ENCODE assay signal across 8 cellular contexts in the genomic region with DNA sequence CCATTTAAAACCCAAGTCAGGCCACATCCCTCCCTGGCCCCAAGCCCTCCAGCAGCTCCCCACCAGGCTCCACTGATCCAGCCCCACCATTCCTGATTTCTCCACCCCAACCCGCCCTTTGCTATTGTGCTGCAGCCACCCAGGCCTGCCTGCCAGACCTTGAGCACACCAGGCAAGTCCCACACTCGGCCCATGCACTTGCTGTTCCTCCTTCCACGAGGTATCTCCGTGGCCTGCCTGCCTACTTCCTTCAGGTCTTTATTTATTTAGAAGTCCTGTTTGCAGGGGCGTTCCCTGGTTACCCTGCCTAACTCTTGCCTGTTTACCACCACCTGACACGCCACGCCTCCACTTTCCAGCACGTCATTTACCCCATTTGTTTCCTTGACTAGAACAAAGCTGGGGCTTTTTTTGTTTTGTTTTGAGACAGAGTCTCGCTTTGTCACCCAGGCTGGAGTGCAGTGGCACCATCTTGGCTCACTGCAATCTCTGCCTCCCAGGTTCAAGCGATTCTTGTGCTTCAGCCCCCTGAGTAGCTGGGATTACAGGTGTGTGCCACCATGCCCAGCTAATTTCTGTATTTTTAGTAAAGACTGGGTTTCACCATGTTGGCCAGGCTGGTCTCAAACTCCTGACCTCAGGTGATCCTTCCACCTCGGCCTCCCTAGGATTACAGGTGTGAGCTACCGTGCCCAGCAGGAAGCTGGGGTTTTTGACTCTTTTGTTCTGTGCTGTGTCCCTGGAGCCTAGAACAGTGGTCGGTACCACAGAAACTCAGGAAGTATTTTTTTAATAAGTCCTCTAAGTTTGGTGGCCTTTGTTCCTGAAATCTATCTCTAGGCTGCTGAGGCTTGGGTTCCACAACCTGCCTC. TPM values are rescaled to one million over a fixed set of nuclear protein-coding genes. Genes with fewer than 3 reads are reported as not detected.
A peak's percentile ranks its signal among the peaks of the same experiment; 100 is the strongest.
DNase-seq lines count a peak whose midpoint lies in the region; ATAC-seq and TF ChIP-seq lines count a peak whose summit lies in the region.

No MANE protein-coding gene starts in this region.

- peak overlapping the region; percentile 70 for H3K4me3 ChIP-seq in DOHH2 (ENCODE audit: low read length)
- no peak overlapping the region for H3K4me3 ChIP-seq in esophagus (ENCODE audit: low read depth in 1 of 2, low read length in 2 of 2)

- H3K9me2 ChIP-seq in DOHH2 (replicated peaks; ENCODE audit: control insufficient read depth, low read length), result no peaks in the 10 kb centered on the region

- CTCF ChIA-PET in activated CD8-positive, alpha-beta T cell treated with anti-CD3 and anti-CD28 coated beads, Interleukin-2, amount 10 ng/mL, durations not matched to agents 7 days and 5 days (lab: Charles Lee), result interaction anchor here (0.9 to 3.6 kb wide), 37 partner anchors 9 to 505 kb away, joined by 3 to 77 read pairs (median 6); a partner anchor contains a TSS

- peak overlapping the region; percentile 27 for H3K4me3 Mint-ChIP-seq in activated CD8-positive, alpha-beta T cell treated with anti-CD3 and anti-CD28 coated beads, Interleukin-2, amount 10 ng/mL, durations not matched to agents 7 days and 5 days

- peaks cover 80% of the 10 kb centered on the region for H3F3A ChIP-seq in DOHH2 (ENCODE audit: control insufficient read depth, insufficient read depth)

- peaks cover 53% of the 10 kb centered on the region for H3K4me1 Mint-ChIP-seq in activated CD8-positive, alpha-beta T cell treated with anti-CD3 and anti-CD28 coated beads, Interleukin-2, amount 10 ng/mL, durations not matched to agents 7 days and 5 days (ENCODE audit: low read depth)

- H3K9me3 ChIP-seq in DOHH2 (ENCODE audit: control insufficient read depth, insufficient read depth, low read length) (no peaks in the 10 kb centered on the region), esophagus (ENCODE audit: control insufficient read depth in 2 of 2, insufficient read depth in 1 of 2, low read depth in 1 of 2, low read length in 1 of 2) (no peaks in the 10 kb centered on the region)

- no peaks in the 10 kb centered on the region for H3K27me3 Mint-ChIP-seq in activated CD8-positive, alpha-beta T cell treated with anti-CD3 and anti-CD28 coated beads, Interleukin-2, amount 10 ng/mL, durations not matched to agents 7 days and 5 days (ENCODE audit: low read depth)

- WGBS in esophagus, 2 donors, result 68 to 69% methylated on average over 13 of the region's 13 CpGs

- peak overlapping the region; percentile 87 for H3K4me2 ChIP-seq in DOHH2 (ENCODE audit: low read length)

- no peaks in the 10 kb centered on the region for H3K27me3 ChIP-seq in DOHH2 (ENCODE audit: control insufficient read depth, low read length)
- H3K27me3 ChIP-seq in esophagus (ENCODE audit: control insufficient read depth in 1 of 2, insufficient read depth in 2 of 2, low read length in 2 of 2), result no peaks in the 10 kb centered on the region

- no peak for TF ChIP-seq CTCF in DOHH2 (IDR thresholded peaks at IDR 0.05; ENCODE audit: low read depth, low read length, poor library complexity, severe bottlenecking)

- H3K27ac Mint-ChIP-seq in activated CD8-positive, alpha-beta T cell treated with anti-CD3 and anti-CD28 coated beads, Interleukin-2, amount 10 ng/mL, durations not matched to agents 7 days and 5 days, result peak overlapping the region; percentile 95

- peaks cover 11% of the 10 kb centered on the region for H4K20me1 ChIP-seq in DOHH2 (ENCODE audit: control insufficient read depth, insufficient read depth, low read depth, low read length)

- DNase-seq in activated CD8-positive, alpha-beta T cell treated with anti-CD3 and anti-CD28 coated beads, Interleukin-2, amount 10 ng/mL, durations not matched to agents 7 days and 5 days, result peak; percentile 95
- peak; percentile 97 for DNase-seq in stimulated activated CD4-positive, alpha-beta T cell treated with anti-CD3 and anti-CD28 coated beads, Interleukin-1b, Interleukin-23, amount 100 ng/mL, for 48 hours
- DNase-seq in amniotic stem cell (lab: John Stamatoyannopoulos, UW) (no peak), NCI-H1694 treated with DMSO at 0.1 percent for 48 hours (lab: John Stamatoyannopoulos, UW) (no peak)

- POLR2A ChIA-PET in activated CD8-positive, alpha-beta T cell treated with anti-CD3 and anti-CD28 coated beads, Interleukin-2, amount 10 ng/mL, durations not matched to agents 7 days and 5 days (lab: Charles Lee), result interaction anchor here (0.7 to 2.3 kb wide), 19 partner anchors 12 to 674 kb away, joined by 3 to 14 read pairs (median 5); a partner anchor contains a TSS

- H3K9me3 Mint-ChIP-seq in activated CD8-positive, alpha-beta T cell treated with anti-CD3 and anti-CD28 coated beads, Interleukin-2, amount 10 ng/mL, durations not matched to agents 7 days and 5 days (ENCODE audit: insufficient read depth), result no peaks in the 10 kb centered on the region

- H3K36me3 ChIP-seq in DOHH2 (ENCODE audit: control insufficient read depth, low read length) (peaks cover 87% of the 10 kb centered on the region), esophagus (ENCODE audit: control insufficient read depth in 2 of 2, insufficient read depth in 2 of 2, low read length in 1 of 2) (peaks cover 0 to 3% of the 10 kb centered on the region in 2 donors)

- H3K27ac ChIP-seq in DOHH2 (ENCODE audit: low read depth, low read length) (peak overlapping the region; percentile 95), esophagus (ENCODE audit: low read depth in 2 of 2, low read length in 1 of 2) (peak overlapping the region; percentile 87 to 96)

- peak; percentile 46 for ATAC-seq in GM19452 (IDR thresholded peaks at IDR 0.05; ENCODE audit: unreplicated experiment)
- ATAC-seq in HG03521 (IDR thresholded peaks at IDR 0.05; ENCODE audit: unreplicated experiment), result peak; percentile 58
- ATAC-seq in activated CD8-positive, alpha-beta T cell treated with anti-CD3 and anti-CD28 coated beads, Interleukin-2, amount 10 ng/mL, durations not matched to agents 7 days and 5 days, result peak; percentile 84

- H3K4me1 ChIP-seq in DOHH2 (ENCODE audit: control insufficient read depth, low read length), result peaks cover 95% of the 10 kb centered on the region
- H3K4me1 ChIP-seq in esophagus (ENCODE audit: control insufficient read depth in 2 of 2, insufficient read depth in 2 of 2, low read length in 1 of 2), result peaks cover 0 to 15% of the 10 kb centered on the region in 2 donors

- H3K79me2 ChIP-seq in DOHH2 (ENCODE audit: control insufficient read depth, low read length), result peaks cover 65% of the 10 kb centered on the region

- peaks cover 69% of the 10 kb centered on the region for H3K36me3 Mint-ChIP-seq in activated CD8-positive, alpha-beta T cell treated with anti-CD3 and anti-CD28 coated beads, Interleukin-2, amount 10 ng/mL, durations not matched to agents 7 days and 5 days (ENCODE audit: low read depth)

RNA-seq across cellular contexts. Expression of a gene that starts 6.7 kb away (rescaled TPM):
- 10 to 100 TPM; 83.6 to 83.8 TPM for total RNA-seq in activated CD8-positive, alpha-beta T cell treated with anti-CD3 and anti-CD28 coated beads, Interleukin-2, amount 10 ng/mL, durations not matched to agents 7 days and 5 days
- polyA plus RNA-seq in esophagus, result 10 to 100 TPM; 16.5 to 18.8 TPM

RNA-seq across cellular contexts. Expression of a gene that starts 13.6 kb away (rescaled TPM):
- total RNA-seq in activated CD8-positive, alpha-beta T cell treated with anti-CD3 and anti-CD28 coated beads, Interleukin-2, amount 10 ng/mL, durations not matched to agents 7 days and 5 days, result 1 to 10 TPM; 1.2 to 1.6 TPM
- polyA plus RNA-seq in esophagus, result under 1 TPM; 0.36 to 0.47 TPM

RNA-seq across cellular contexts. Expression of a gene that starts 25.3 kb away (rescaled TPM):
- total RNA-seq in activated CD8-positive, alpha-beta T cell treated with anti-CD3 and anti-CD28 coated beads, Interleukin-2, amount 10 ng/mL, durations not matched to agents 7 days and 5 days, result not detected
- under 1 TPM in 1 of 2 donors, not detected in 1; 0.07 TPM for polyA plus RNA-seq in esophagus

RNA-seq across cellular contexts. Expression of a gene that starts 29.0 kb away (rescaled TPM):
- under 1 TPM; 0.21 to 0.37 TPM for total RNA-seq in activated CD8-positive, alpha-beta T cell treated with anti-CD3 and anti-CD28 coated beads, Interleukin-2, amount 10 ng/mL, durations not matched to agents 7 days and 5 days
- under 1 TPM; 0.11 to 0.18 TPM for polyA plus RNA-seq in esophagus

Comparison
In these comparisons a context has a peak if more than half of its experiments do, and no peak if none do; other contexts are left out.
1. DNase-seq: peak in activated CD8-positive, alpha-beta T cell treated with anti-CD3 and anti-CD28 coated beads, Interleukin-2, amount 10 ng/mL, durations not matched to agents 7 days and 5 days (single experiment) and stimulated activated CD4-positive, alpha-beta T cell treated with anti-CD3 and anti-CD28 coated beads, Interleukin-1b, Interleukin-23, amount 100 ng/mL, for 48 hours (single experiment); none in amniotic stem cell (single experiment) and NCI-H1694 treated with DMSO at 0.1 percent for 48 hours (single experiment).
2. Peak in every context shown above with its lines, with median percentiles within 50 percentile points of each other: ATAC-seq.